ENCODE assay signal across 12 cellular contexts in genomic region chr2:36549063-36549662, GRCh38. TPM values are rescaled to one million over a fixed set of nuclear protein-coding genes. Genes with fewer than 3 reads are reported as not detected.
DNase-seq lines count a peak whose midpoint lies in the region; ATAC-seq and TF ChIP-seq lines count a peak whose summit lies in the region.
"Had no signal": no experiment of that assay in that cellular context is flagged by ENCODE, and none has a peak within 500 bp of the region (broad histone marks: within the 10 kb centered on the region; RNA-seq: fewer than 3 reads in every experiment).

No MANE protein-coding gene starts in this region.

- H3K4me1 Mint-ChIP-seq in activated T-cell treated with anti-CD3 and anti-CD28 coated beads, Interleukin-2, amount 50 U/mL, for 72 hours (ENCODE audit: low read depth): peaks cover 9% of the 10 kb centered on the region

- DNase-seq in activated T-cell treated with anti-CD3 and anti-CD28 coated beads, Interleukin-2, amount 50 U/mL, for 72 hours: no peak
- DNase-seq in activated T-cell treated with anti-CD3 and anti-CD28 coated beads for 4 hours (no peak), SW 1271 (lab: John Stamatoyannopoulos, UW) (peak; percentile 29 to 49), fibroblast of pulmonary artery (ENCODE audit: low read depth) (peak; percentile 65), gastrocnemius medialis (no peak), cerebellar nuclear complex (lab: John Stamatoyannopoulos, UW) (no peak)
- DNase-seq in effector memory CD4-positive, alpha-beta T cell: no peak
- DNase-seq: GF-D8, occipital lobe, testis had no signal

- peak; percentile 62 to 63 for ATAC-seq in activated T-cell treated with anti-CD3 and anti-CD28 coated beads, Interleukin-2, amount 50 U/mL, for 72 hours (replicated peaks in 1 of 2)
- ATAC-seq in gastrocnemius medialis: no peak
- no peak for ATAC-seq in HG02840 (IDR thresholded peaks at IDR 0.05; ENCODE audit: low FRiP score, unreplicated experiment)

- no peaks in the 10 kb centered on the region for H3K27me3 Mint-ChIP-seq in activated T-cell treated with anti-CD3 and anti-CD28 coated beads, Interleukin-2, amount 50 U/mL, for 72 hours (ENCODE audit: low read depth)

- H3K9me3 ChIP-seq in gastrocnemius medialis: no peaks in the 10 kb centered on the region
- H3K9me3 ChIP-seq in effector memory CD4-positive, alpha-beta T cell (ENCODE audit: control insufficient read depth, low read length): no peaks in the 10 kb centered on the region
- H3K9me3 ChIP-seq: testis had no signal

- TF ChIP-seq CTCF in fibroblast of pulmonary artery (IDR thresholded peaks at IDR 0.05; ENCODE audit: low read length, missing control alignments): no peak
- no peak for TF ChIP-seq CTCF in gastrocnemius medialis (IDR thresholded peaks at IDR 0.05 in 4 of 5, conservative IDR thresholded peaks at IDR 0.05 in 1 of 5)

- H3K27me3 ChIP-seq in gastrocnemius medialis: no peaks in the 10 kb centered on the region
- H3K27me3 ChIP-seq in effector memory CD4-positive, alpha-beta T cell (replicated peaks; ENCODE audit: control insufficient read depth, insufficient read depth, low read length, poor library complexity, severe bottlenecking): no peaks in the 10 kb centered on the region
- H3K27me3 ChIP-seq: testis had no signal

- H3K27ac Mint-ChIP-seq in activated T-cell treated with anti-CD3 and anti-CD28 coated beads, Interleukin-2, amount 50 U/mL, for 72 hours: no peak overlapping the region

- peaks cover 0 to 71% of the 10 kb centered on the region in 2 donors for H3K36me3 ChIP-seq in gastrocnemius medialis
- H3K36me3 ChIP-seq in effector memory CD4-positive, alpha-beta T cell (ENCODE audit: control insufficient read depth, insufficient read depth, low read length): peaks cover 13% of the 10 kb centered on the region

- no peak for TF ChIP-seq POLR2A in gastrocnemius medialis (IDR thresholded peaks at IDR 0.05)

- intact Hi-C loops in gastrocnemius medialis (cut with DNase I; ENCODE audit: low total_unique reads): no loop called here

- H3K4me3 Mint-ChIP-seq in activated T-cell treated with anti-CD3 and anti-CD28 coated beads, Interleukin-2, amount 50 U/mL, for 72 hours: peak overlapping the region; percentile 63 to 70

- H3K9me3 Mint-ChIP-seq in activated T-cell treated with anti-CD3 and anti-CD28 coated beads, Interleukin-2, amount 50 U/mL, for 72 hours: no peaks in the 10 kb centered on the region

- in situ Hi-C loops in gastrocnemius medialis (cut with MboI; ENCODE audit: low sequenced_read_pairs in 4 of 4): loop anchor here in 2 of 4 donors (25.0 kb wide), 1 partner anchor 113 kb away; no protein-coding TSS in a partner anchor

- H3K4me1 ChIP-seq in gastrocnemius medialis: no peaks in the 10 kb centered on the region
- H3K4me1 ChIP-seq in effector memory CD4-positive, alpha-beta T cell (ENCODE audit: control insufficient read depth, insufficient read depth, low read length, poor library complexity, severe bottlenecking): no peaks in the 10 kb centered on the region
- H3K4me1 ChIP-seq: testis had no signal

- H3K4me3 ChIP-seq in fibroblast of pulmonary artery (replicated peaks; ENCODE audit: low read depth, low read length): no peak overlapping the region
- H3K4me3 ChIP-seq in gastrocnemius medialis: no peak overlapping the region
- H3K4me3 ChIP-seq in effector memory CD4-positive, alpha-beta T cell (ENCODE audit: insufficient read depth, low read depth, low read length, poor library complexity, severe bottlenecking): no peak overlapping the region
- H3K4me3 ChIP-seq: coronary artery, testis had no signal

- peaks cover 0 to 16% of the 10 kb centered on the region in 2 donors for H3K36me3 Mint-ChIP-seq in activated T-cell treated with anti-CD3 and anti-CD28 coated beads, Interleukin-2, amount 50 U/mL, for 72 hours (ENCODE audit: insufficient read depth in 2 of 2)

- H3K27ac ChIP-seq in gastrocnemius medialis: peak overlapping the region in 3 of 4 donors; percentile 2 to 30 (median 29)
- H3K27ac ChIP-seq in effector memory CD4-positive, alpha-beta T cell (ENCODE audit: insufficient read depth, low read length, poor library complexity, severe bottlenecking): no peak overlapping the region

RNA-seq across cellular contexts. Expression of gene FEZ2, which starts 48.8 kb away (rescaled TPM):
- total RNA-seq in activated T-cell treated with anti-CD3 and anti-CD28 coated beads, Interleukin-2, amount 50 U/mL, for 72 hours: 10 to 100 TPM; 11.1 to 12.5 TPM
- 100 to 1,000 TPM in 3 of 4 donors, 10 to 100 TPM in 1; 65.1 to 126 (median 110) TPM for total RNA-seq in gastrocnemius medialis

Comparison
In these comparisons a context has a peak if more than half of its experiments do, and no peak if none do; other contexts are left out.
1. ATAC-seq: peak in activated T-cell treated with anti-CD3 and anti-CD28 coated beads, Interleukin-2, amount 50 U/mL, for 72 hours (2 of 2); none in gastrocnemius medialis (0 of 2) and HG02840 (single experiment).
2. DNase-seq: peak in SW 1271 (2 of 2) and fibroblast of pulmonary artery (single experiment); none in activated T-cell treated with anti-CD3 and anti-CD28 coated beads, Interleukin-2, amount 50 U/mL, for 72 hours (0 of 2), activated T-cell treated with anti-CD3 and anti-CD28 coated beads for 4 hours (single experiment), gastrocnemius medialis (0 of 2), cerebellar nuclear complex (0 of 2) and effector memory CD4-positive, alpha-beta T cell (0 of 3).
3. RNA of gene FEZ2, which starts 48.8 kb away (total RNA-seq): 65.1 to 126 TPM in gastrocnemius medialis; 11.1 to 12.5 TPM in activated T-cell treated with anti-CD3 and anti-CD28 coated beads, Interleukin-2, amount 50 U/mL, for 72 hours; every median in the first group is over 4 times any median in the second.